8 cellular contexts compared by ENCODE assay signal in genomic region chr6:31663961-31664789, GRCh38. TPM values are rescaled to one million over a fixed set of nuclear protein-coding genes. Genes with fewer than 3 reads are reported as not detected.
DNase-seq lines count a peak whose midpoint lies in the region; ATAC-seq and TF ChIP-seq lines count a peak whose summit lies in the region.

No MANE protein-coding gene starts in this region.

- CTCF ChIA-PET in activated B cell treated with CpG ODN at 0.5 μM for 24 hours (lab: Charles Lee), result interaction anchor here (0.9 to 1.4 kb wide), 4 partner anchors 12 to 170 kb away, joined by 3 to 5 read pairs (median 4); partner anchors contain the start of gene BAG6

- TF ChIP-seq POLR2A in GM18505 (IDR thresholded peaks at IDR 0.05; ENCODE audit: borderline replicate concordance, extremely low read depth, insufficient read depth, insufficient read length), result no peak

- H3K9me3 Mint-ChIP-seq in HFFc6 (no peaks in the 10 kb centered on the region), activated B cell treated with CpG ODN at 0.5 μM for 24 hours (no peaks in the 10 kb centered on the region)

- peak overlapping the region; percentile 86 to 98 for H3K4me3 ChIP-seq in foreskin fibroblast (ENCODE audit: low read depth in 1 of 2, low read length in 2 of 2)

- POLR2A ChIA-PET in activated B cell treated with CpG ODN at 0.5 μM for 24 hours (lab: Charles Lee), result interaction anchor here (0.6 to 6.2 kb wide), 31 partner anchors 11 to 528 kb away, joined by 3 to 188 read pairs (median 4); partner anchors contain the start of genes ABHD16A, APOM, BAG6 and DDX39B

- H3K4me1 Mint-ChIP-seq in HFFc6 (ENCODE audit: low read depth) (peaks cover 69% of the 10 kb centered on the region), activated B cell treated with CpG ODN at 0.5 μM for 24 hours (peaks cover 75% of the 10 kb centered on the region)

- peaks cover 41% of the 10 kb centered on the region for H3K36me3 Mint-ChIP-seq in HFFc6 (ENCODE audit: low read depth)
- peaks cover 70% of the 10 kb centered on the region for H3K36me3 Mint-ChIP-seq in activated B cell treated with CpG ODN at 0.5 μM for 24 hours (ENCODE audit: low read depth)

- TF ChIP-seq CTCF in HFFc6 (IDR thresholded peaks at IDR 0.05), result peak; percentile 30; the same call in 1 of the 2 replicates
- TF ChIP-seq CTCF in activated B cell treated with CpG ODN at 0.5 μM for 24 hours (IDR thresholded peaks at IDR 0.05), result no peak
- TF ChIP-seq CTCF in foreskin fibroblast (IDR thresholded peaks at IDR 0.05; ENCODE audit: low read depth, low read length), result no peak

- peaks cover 4% of the 10 kb centered on the region for H3K27me3 Mint-ChIP-seq in HFFc6 (ENCODE audit: insufficient read depth)
- H3K27me3 Mint-ChIP-seq in activated B cell treated with CpG ODN at 0.5 μM for 24 hours, result no peaks in the 10 kb centered on the region

- intact Hi-C loops in activated B cell treated with CpG ODN at 0.5 μM for 24 hours (cut with micrococcal nuclease), result loop anchor here (10.0 kb wide), 1 partner anchor 511 kb away; the partner anchor contains the start of genes AGPAT1 and RNF5

- H3K27ac Mint-ChIP-seq in HFFc6 (peak overlapping the region; percentile 98), activated B cell treated with CpG ODN at 0.5 μM for 24 hours (peak overlapping the region; percentile 95)

- DNase-seq in AG20443 (ENCODE audit: low spot score) (peak; percentile 73), HFFc6 (peak; percentile 76), activated B cell treated with CpG ODN at 0.5 μM for 24 hours (no peak), foreskin fibroblast (peak; percentile 80 to 87), renal cortical epithelial cell (ENCODE audit: low read depth) (peak; percentile 68), NCI-H1105 treated with DMSO at 0.1 percent for 48 hours (lab: John Stamatoyannopoulos, UW) (no peak), SHP77 treated with DMSO at 0.1 percent for 48 hours (lab: John Stamatoyannopoulos, UW) (no peak)

- H3K4me3 Mint-ChIP-seq in HFFc6, result peak overlapping the region; percentile 95
- H3K4me3 Mint-ChIP-seq in activated B cell treated with CpG ODN at 0.5 μM for 24 hours, result peak overlapping the region; percentile 96

- ATAC-seq in activated B cell treated with CpG ODN at 0.5 μM for 24 hours (ENCODE audit: low read depth) (no peak), GM18505 (IDR thresholded peaks at IDR 0.05; ENCODE audit: unreplicated experiment) (no peak)

RNA-seq across cellular contexts. Expression of gene GPANK1, which starts 0.6 kb away (rescaled TPM):
- 10 to 100 TPM; 11.6 to 14.9 (median 13.0) TPM for total RNA-seq in HFFc6 (2021; fragmentation: NEBNext Ultra II Directional; extraction: Animal tissue kit (Norgen Biotek cat#: 25700))
- total RNA-seq in activated B cell treated with CpG ODN at 0.5 μM for 24 hours (23.0 and 24.2 TPM in 2 replicates), renal cortical epithelial cell (9.1 and 16.0 TPM in 2 replicates)

RNA-seq across cellular contexts. Expression of gene CSNK2B, which starts 1.7 kb away (rescaled TPM):
- 100 to 1,000 TPM; 200 to 255 (median 225) TPM for total RNA-seq in HFFc6 (2021; fragmentation: NEBNext Ultra II Directional; extraction: Animal tissue kit (Norgen Biotek cat#: 25700))
- total RNA-seq in activated B cell treated with CpG ODN at 0.5 μM for 24 hours (190 and 191 TPM in 2 replicates), renal cortical epithelial cell (116 and 121 TPM in 2 replicates)

RNA-seq across cellular contexts. Expression of gene C6orf47, which starts 3.6 kb away (rescaled TPM):
- 10 to 100 TPM; 13.4 to 16.2 (median 14.9) TPM for total RNA-seq in HFFc6 (2021; fragmentation: NEBNext Ultra II Directional; extraction: Animal tissue kit (Norgen Biotek cat#: 25700))
- total RNA-seq in activated B cell treated with CpG ODN at 0.5 μM for 24 hours, result 29.0 and 29.3 TPM in 2 replicates
- 28.6 and 32.0 TPM in 2 replicates for total RNA-seq in renal cortical epithelial cell

RNA-seq across cellular contexts. Expression of gene LY6G5B, which starts 5.6 kb away (rescaled TPM):
- 1 to 10 TPM; 4.6 to 6.0 (median 5.3) TPM for total RNA-seq in HFFc6 (2021; fragmentation: NEBNext Ultra II Directional; extraction: Animal tissue kit (Norgen Biotek cat#: 25700))
- total RNA-seq in activated B cell treated with CpG ODN at 0.5 μM for 24 hours (23.2 and 33.1 TPM in 2 replicates), renal cortical epithelial cell (2.6 TPM in 1 of 2 replicates, not detected in the other)

RNA-seq across cellular contexts. Expression of gene APOM, which starts 8.5 kb away (rescaled TPM):
- total RNA-seq in HFFc6 (2021; fragmentation: NEBNext Ultra II Directional; extraction: Animal tissue kit (Norgen Biotek cat#: 25700)), result 1 to 10 TPM; 2.4 to 4.3 (median 2.8) TPM
- total RNA-seq in activated B cell treated with CpG ODN at 0.5 μM for 24 hours (2.2 and 2.4 TPM in 2 replicates), renal cortical epithelial cell (0.69 and 0.80 TPM in 2 replicates)

Comparison
In these comparisons a context has a peak if more than half of its experiments do, and no peak if none do; other contexts are left out.
1. DNase-seq: peak in AG20443 (single experiment), HFFc6 (single experiment), foreskin fibroblast (2 of 2) and renal cortical epithelial cell (single experiment); none in activated B cell treated with CpG ODN at 0.5 μM for 24 hours (single experiment), NCI-H1105 treated with DMSO at 0.1 percent for 48 hours (single experiment) and SHP77 treated with DMSO at 0.1 percent for 48 hours (single experiment).